Comparison of ENCODE assay signal across 20 cellular contexts in genomic region chr21:14243461-14243860, GRCh38.
DNase-seq lines count a peak whose midpoint lies in the region; ATAC-seq lines count a peak whose summit lies in the region.
"Had no signal": no experiment of that assay in that cellular context is flagged by ENCODE, and none has a peak within 500 bp of the region (broad histone marks: within the 10 kb centered on the region; RNA-seq: fewer than 3 reads in every experiment).

No MANE protein-coding gene starts in this region.

- H3K9me3 ChIP-seq in SK-N-MC (ENCODE audit: low read depth, low read length) (no peaks in the 10 kb centered on the region), neuron (ENCODE audit: low read length) (no peaks in the 10 kb centered on the region)
- H3K9me3 ChIP-seq: BLaER1 treated with 17β-estradiol and CSF1 and Interleukin-3, amounts not matched to agents 10 nM and 100 nM had no signal

- H3K4me1 ChIP-seq in neuron (ENCODE audit: insufficient read depth, low read length), result peaks cover 6% of the 10 kb centered on the region
- H3K4me1 ChIP-seq: BLaER1 treated with 17β-estradiol and CSF1 and Interleukin-3, amounts not matched to agents 10 nM and 100 nM had no signal

- H3K4me3 ChIP-seq in SK-N-MC (peak overlapping the region; percentile 60), neuron (ENCODE audit: low read length) (no peak overlapping the region)
- H3K4me3 ChIP-seq: BLaER1 treated with 17β-estradiol and CSF1 and Interleukin-3, amounts not matched to agents 10 nM and 100 nM; GM12878 had no signal

- H3K36me3 ChIP-seq in SK-N-MC (ENCODE audit: insufficient read depth, low read length), result no peaks in the 10 kb centered on the region
- H3K36me3 ChIP-seq in neuron (ENCODE audit: insufficient read depth, low read length), result no peaks in the 10 kb centered on the region
- H3K36me3 ChIP-seq: BLaER1 treated with 17β-estradiol and CSF1 and Interleukin-3, amounts not matched to agents 10 nM and 100 nM had no signal

- H3K27ac ChIP-seq in SK-N-MC, result peak overlapping the region; percentile 87
- H3K27ac ChIP-seq: BLaER1 treated with 17β-estradiol and CSF1 and Interleukin-3, amounts not matched to agents 10 nM and 100 nM; C4-2B had no signal

- H3K9ac ChIP-seq in SK-N-MC (ENCODE audit: insufficient read length), result no peak overlapping the region
- H3K9ac ChIP-seq: BLaER1 treated with 17β-estradiol and CSF1 and Interleukin-3, amounts not matched to agents 10 nM and 100 nM had no signal

- ATAC-seq in GM19328 (IDR thresholded peaks at IDR 0.05; ENCODE audit: unreplicated experiment), result no peak
- ATAC-seq: CD8-positive, alpha-beta T cell; GM12878 had no signal

- peaks cover 9% of the 10 kb centered on the region for H3K27me3 ChIP-seq in neuron (ENCODE audit: insufficient read depth, low read length)
- H3K27me3 ChIP-seq: BLaER1 treated with 17β-estradiol and CSF1 and Interleukin-3, amounts not matched to agents 10 nM and 100 nM had no signal

- DNase-seq in COLO829 (ENCODE audit: low spot score) (peak; percentile 22), SK-N-MC (ENCODE audit: low read depth, low spot score) (peak; percentile 84), ecto neural progenitor cell (ENCODE audit: low spot score) (no peak)
- no peak for DNase-seq in activated T-cell treated with anti-CD3 and anti-CD28 coated beads, Interleukin-2, amount 50 U/mL, for 1 hour
- DNase-seq: 8988T; CD4-positive, alpha-beta T cell; CD8-positive, alpha-beta T cell; COR-L47; DMS 273 treated with DMSO at 0.1 percent for 48 hours; DMS153; DMS53; DMS79; DND-41; EL; GDM1 had no signal

- H2AFZ ChIP-seq in neuron (ENCODE audit: low read depth, low read length), result peak overlapping the region; percentile 51

Comparison
In these comparisons a context has a peak if more than half of its experiments do, and no peak if none do; other contexts are left out.
1. DNase-seq: peak in COLO829 (single experiment) and SK-N-MC (single experiment); none in ecto neural progenitor cell (single experiment) and activated T-cell treated with anti-CD3 and anti-CD28 coated beads, Interleukin-2, amount 50 U/mL, for 1 hour (single experiment).